1 cellular context compared by ENCODE assay signal in genomic region chr16:28926284-28926683, GRCh38.
A peak's percentile ranks its signal among the peaks of the same experiment; 100 is the strongest.
TF ChIP-seq lines count a peak whose summit lies in the region.

No MANE protein-coding gene starts in this region.

TF ChIP-seq in H1, 55 proteins besides CTCF, POLR2A, EP300 and RAD21:
- 0 out of 2 replicates have a peak, but pooled peaks have one; percentile 46 for TF ChIP-seq KDM1A (IDR thresholded peaks at IDR 0.05; ENCODE audit: borderline replicate concordance, low read length)
